ENCODE assay signal across 16 cellular contexts in the genomic region with DNA sequence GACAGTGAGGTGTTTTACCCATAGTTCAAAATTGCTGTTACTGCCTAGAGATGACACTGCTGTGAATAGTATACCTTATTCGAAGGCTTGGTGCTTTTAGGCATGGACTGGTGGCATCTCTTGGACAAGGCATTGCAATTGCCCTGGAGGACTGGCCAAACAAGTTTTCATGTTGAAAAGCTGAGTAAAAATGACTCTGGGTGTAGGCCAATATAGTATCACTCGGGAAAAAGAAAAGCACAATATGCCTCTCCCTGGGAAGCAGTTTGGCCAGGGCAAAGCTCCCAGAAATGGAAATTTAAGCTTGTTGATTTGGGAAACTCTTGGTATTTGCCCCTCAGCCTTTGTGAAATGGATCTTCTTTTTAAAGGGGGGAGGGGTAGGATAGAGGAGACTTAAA. TPM values are rescaled to one million over a fixed set of nuclear protein-coding genes. Genes with fewer than 3 reads are reported as not detected.
DNase-seq lines count a peak whose midpoint lies in the region; TF ChIP-seq lines count a peak whose summit lies in the region.
"Had no signal": no experiment of that assay in that cellular context is flagged by ENCODE, and none has a peak within 500 bp of the region (broad histone marks: within the 10 kb centered on the region; RNA-seq: fewer than 3 reads in every experiment).

No MANE protein-coding gene starts in this region.

- no peak for TF ChIP-seq RAD21 in SK-N-SH (IDR thresholded peaks at IDR 0.05; ENCODE audit: low read length)

- H3K36me3 ChIP-seq in HUES64 (ENCODE audit: insufficient read depth, low read length) (peaks cover 10% of the 10 kb centered on the region; the same call in 1 of the 2 replicates), SK-N-SH (replicated peaks in 1 of 2; ENCODE audit: control insufficient read depth in 1 of 2, insufficient read depth in 2 of 2, low read length in 1 of 2) (peaks cover 0 to 27% of the 10 kb centered on the region in 2 experiments)

- H2AFZ ChIP-seq in SK-N-SH (ENCODE audit: low read depth), result no peak overlapping the region

- POLR2A ChIA-PET in GM10248 (lab: Yijun Ruan, JAX), result no interaction called here
- POLR2A ChIA-PET in SK-N-SH (lab: Yijun Ruan, JAX), result no interaction called here

- H3K27me3 ChIP-seq in HUES64 (ENCODE audit: insufficient read depth, low read length), result no peaks in the 10 kb centered on the region
- no peaks in the 10 kb centered on the region for H3K27me3 ChIP-seq in SK-N-SH (ENCODE audit: insufficient read depth)
- H3K27me3 ChIP-seq: sigmoid colon had no signal

- CTCF ChIA-PET in GM10248 (lab: Yijun Ruan, JAX), result interaction anchor here (2.5 to 3.2 kb wide), 2 partner anchors 8 to 12 kb away, joined by 8 to 10 read pairs; no protein-coding TSS in a partner anchor
- CTCF ChIA-PET in SK-N-SH (lab: Yijun Ruan, JAX), result no interaction called here

- peak overlapping the region; percentile 53; the same call in 1 of the 2 replicates for H3K27ac ChIP-seq in HUES64 (ENCODE audit: low read depth, low read length)
- H3K27ac ChIP-seq in SK-N-SH (ENCODE audit: low read depth in 2 of 2, low read length in 1 of 2), result no peak overlapping the region
- H3K27ac ChIP-seq: 22Rv1, coronary artery, sigmoid colon had no signal

- H3K27ac Mint-ChIP-seq in chondrocyte (ENCODE audit: unreplicated experiment), result peak overlapping the region; percentile 41

- no peak for TF ChIP-seq EP300 in SK-N-SH (IDR thresholded peaks at IDR 0.05; ENCODE audit: borderline replicate concordance in 1 of 2, low read depth in 1 of 2, low read length in 1 of 2)

- H3K4me1 ChIP-seq in HUES64 (ENCODE audit: insufficient read depth, low read length) (peaks cover 16% of the 10 kb centered on the region; the same call in 1 of the 2 replicates), SK-N-SH (ENCODE audit: control insufficient read depth in 1 of 2, insufficient read depth in 2 of 2, low read depth in 1 of 2, low read length in 1 of 2) (peaks cover 0 to 8% of the 10 kb centered on the region in 2 experiments; a peak in 2 of 4 replicates)

- DNase-seq in SIG-M5 treated with dmso at 0.1 percent for 504 hours (lab: John Stamatoyannopoulos, UW; ENCODE audit: unreplicated experiment), result peak; percentile 24
- no peak for DNase-seq in SIG-M5 (lab: John Stamatoyannopoulos, UW)
- no peak for DNase-seq in chondrocyte (ENCODE audit: low spot score)
- DNase-seq in midbrain (lab: John Stamatoyannopoulos, UW), result peak; percentile 17
- no peak for DNase-seq in SHP77 (lab: John Stamatoyannopoulos, UW)
- no peak for DNase-seq in GM10248 (ENCODE audit: extremely low spot score)
- DNase-seq in SK-N-SH, result no peak
- DNase-seq: amniotic stem cell; C1 segment of cervical spinal cord; NCI-H2171; NK-92 treated with Interleukin-12 subunit alpha and Interleukin-12 subunit beta, amount 100 ng/mL, for 24 hours; sigmoid colon; stimulated activated CD4-positive, alpha-beta T cell treated with anti-CD3 and anti-CD28 coated beads, Interleukin-4, amount 100 ng/mL, for 1 hour had no signal

- H3F3A ChIP-seq in SK-N-SH (replicated peaks; ENCODE audit: insufficient read depth), result peaks cover 3% of the 10 kb centered on the region

- H3K9me3 ChIP-seq in HUES64 (ENCODE audit: insufficient read depth, low read depth, low read length) (no peaks in the 10 kb centered on the region), SK-N-SH (no peaks in the 10 kb centered on the region)
- H3K9me3 ChIP-seq: sigmoid colon had no signal

- peaks cover 87% of the 10 kb centered on the region for H3K79me2 ChIP-seq in SK-N-SH (ENCODE audit: insufficient read depth)

- H3K4me2 ChIP-seq in SK-N-SH, result no peak overlapping the region

- no peaks in the 10 kb centered on the region for H3K27me3 Mint-ChIP-seq in chondrocyte (ENCODE audit: low read depth)

- no peak overlapping the region for H3K4me3 Mint-ChIP-seq in chondrocyte (ENCODE audit: unreplicated experiment)

- TF ChIP-seq CTCF in chondrocyte (IDR thresholded peaks at IDR 0.05) (no peak), GM10248 (IDR thresholded peaks at IDR 0.05; ENCODE audit: control extremely low read depth, extremely low read depth, low read depth, missing control alignments) (no peak), SK-N-SH (IDR thresholded peaks at IDR 0.05) (no peak)

- H3K4me1 Mint-ChIP-seq in chondrocyte (ENCODE audit: low read depth), result peaks cover 8% of the 10 kb centered on the region

- H3K36me3 Mint-ChIP-seq in chondrocyte (ENCODE audit: low read depth), result no peaks in the 10 kb centered on the region

- no peaks in the 10 kb centered on the region for H3K9me3 Mint-ChIP-seq in chondrocyte (ENCODE audit: low read depth)

- WGBS in HUES64, result 83% methylated on average over 2 of the region's 2 CpGs
- 91% methylated on average over 2 of the region's 2 CpGs for WGBS in SK-N-SH (ENCODE audit: low lambda C conversion rate)

- peaks cover 9% of the 10 kb centered on the region for H4K20me1 ChIP-seq in SK-N-SH (ENCODE audit: insufficient read depth)

- H3K4me3 ChIP-seq in HUES64 (ENCODE audit: low read length), result no peak overlapping the region
- H3K4me3 ChIP-seq in SK-N-SH (ENCODE audit: low read depth in 2 of 2, low read length in 1 of 2), result no peak overlapping the region
- H3K4me3 ChIP-seq: coronary artery, sigmoid colon had no signal

- H3K9ac ChIP-seq in HUES64 (ENCODE audit: low read depth, low read length) (no peak overlapping the region), SK-N-SH (no peak overlapping the region)

- H3K9me2 ChIP-seq in SK-N-SH, result no peaks in the 10 kb centered on the region

TF ChIP-seq in SK-N-SH, 30 proteins besides CTCF, POLR2A, EP300 and RAD21 (continues in another document):
- TF ChIP-seq, protein P1, sequence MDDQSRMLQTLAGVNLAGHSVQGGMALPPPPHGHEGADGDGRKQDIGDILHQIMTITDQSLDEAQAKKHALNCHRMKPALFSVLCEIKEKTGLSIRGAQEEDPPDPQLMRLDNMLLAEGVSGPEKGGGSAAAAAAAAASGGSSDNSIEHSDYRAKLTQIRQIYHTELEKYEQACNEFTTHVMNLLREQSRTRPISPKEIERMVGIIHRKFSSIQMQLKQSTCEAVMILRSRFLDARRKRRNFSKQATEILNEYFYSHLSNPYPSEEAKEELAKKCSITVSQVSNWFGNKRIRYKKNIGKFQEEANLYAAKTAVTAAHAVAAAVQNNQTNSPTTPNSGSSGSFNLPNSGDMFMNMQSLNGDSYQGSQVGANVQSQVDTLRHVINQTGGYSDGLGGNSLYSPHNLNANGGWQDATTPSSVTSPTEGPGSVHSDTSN (IDR thresholded peaks at IDR 0.05), result no peak
- TF ChIP-seq RXRA (IDR thresholded peaks at IDR 0.05; ENCODE audit: borderline replicate concordance, low read depth) (no peak), RFX5 (IDR thresholded peaks at IDR 0.05; ENCODE audit: low read length) (no peak), USF2 (IDR thresholded peaks at IDR 0.05; ENCODE audit: borderline replicate concordance, low read depth, low read length) (no peak), YY1 (IDR thresholded peaks at IDR 0.05; ENCODE audit: low read depth) (no peak), CHD2 (IDR thresholded peaks at IDR 0.05; ENCODE audit: low read length, partially characterized antibody) (no peak), MXI1 (IDR thresholded peaks at IDR 0.05; ENCODE audit: low read depth, low read length) (no peak), FOSL2 (IDR thresholded peaks at IDR 0.05; ENCODE audit: borderline replicate concordance, low read depth) (no peak), JUND (IDR thresholded peaks at IDR 0.05) (no peak)
- TF ChIP-seq, protein P2, sequence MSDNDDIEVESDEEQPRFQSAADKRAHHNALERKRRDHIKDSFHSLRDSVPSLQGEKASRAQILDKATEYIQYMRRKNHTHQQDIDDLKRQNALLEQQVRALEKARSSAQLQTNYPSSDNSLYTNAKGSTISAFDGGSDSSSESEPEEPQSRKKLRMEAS (IDR thresholded peaks at IDR 0.05; ENCODE audit: low read depth), result no peak
- TF ChIP-seq, protein P3, sequence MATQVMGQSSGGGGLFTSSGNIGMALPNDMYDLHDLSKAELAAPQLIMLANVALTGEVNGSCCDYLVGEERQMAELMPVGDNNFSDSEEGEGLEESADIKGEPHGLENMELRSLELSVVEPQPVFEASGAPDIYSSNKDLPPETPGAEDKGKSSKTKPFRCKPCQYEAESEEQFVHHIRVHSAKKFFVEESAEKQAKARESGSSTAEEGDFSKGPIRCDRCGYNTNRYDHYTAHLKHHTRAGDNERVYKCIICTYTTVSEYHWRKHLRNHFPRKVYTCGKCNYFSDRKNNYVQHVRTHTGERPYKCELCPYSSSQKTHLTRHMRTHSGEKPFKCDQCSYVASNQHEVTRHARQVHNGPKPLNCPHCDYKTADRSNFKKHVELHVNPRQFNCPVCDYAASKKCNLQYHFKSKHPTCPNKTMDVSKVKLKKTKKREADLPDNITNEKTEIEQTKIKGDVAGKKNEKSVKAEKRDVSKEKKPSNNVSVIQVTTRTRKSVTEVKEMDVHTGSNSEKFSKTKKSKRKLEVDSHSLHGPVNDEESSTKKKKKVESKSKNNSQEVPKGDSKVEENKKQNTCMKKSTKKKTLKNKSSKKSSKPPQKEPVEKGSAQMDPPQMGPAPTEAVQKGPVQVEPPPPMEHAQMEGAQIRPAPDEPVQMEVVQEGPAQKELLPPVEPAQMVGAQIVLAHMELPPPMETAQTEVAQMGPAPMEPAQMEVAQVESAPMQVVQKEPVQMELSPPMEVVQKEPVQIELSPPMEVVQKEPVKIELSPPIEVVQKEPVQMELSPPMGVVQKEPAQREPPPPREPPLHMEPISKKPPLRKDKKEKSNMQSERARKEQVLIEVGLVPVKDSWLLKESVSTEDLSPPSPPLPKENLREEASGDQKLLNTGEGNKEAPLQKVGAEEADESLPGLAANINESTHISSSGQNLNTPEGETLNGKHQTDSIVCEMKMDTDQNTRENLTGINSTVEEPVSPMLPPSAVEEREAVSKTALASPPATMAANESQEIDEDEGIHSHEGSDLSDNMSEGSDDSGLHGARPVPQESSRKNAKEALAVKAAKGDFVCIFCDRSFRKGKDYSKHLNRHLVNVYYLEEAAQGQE (IDR thresholded peaks at IDR 0.05; ENCODE audit: low read depth, low read length), result no peak

RNA-seq across cellular contexts. Expression of gene ZNF609, which starts 54.8 kb away (rescaled TPM):
- 22.7 TPM for polyA plus RNA-seq in HUES64 (2013, experiment 1 of 2)
- 24.2 TPM for polyA plus RNA-seq in HUES64 (2013, experiment 2 of 2)
- 24.1 to 27.2 TPM (median 24.2 TPM) in 3 replicates for total RNA-seq in chondrocyte
- 10.3 and 12.6 TPM in 2 replicates for polyA plus RNA-seq in SK-N-SH (2012; rRNA removed)
- 9.7 and 10.8 TPM in 2 replicates for polyA plus RNA-seq in SK-N-SH (2012; cell fraction: cytosol; rRNA removed)
- 14.9 and 19.1 TPM in 2 replicates for polyA plus RNA-seq in SK-N-SH (2012; cell fraction: nucleus; rRNA removed)

Comparison
In these comparisons a context has a peak if more than half of its experiments do, and no peak if none do; other contexts are left out.
1. DNase-seq: peak in SIG-M5 treated with dmso at 0.1 percent for 504 hours (single experiment) and midbrain (single experiment); none in SIG-M5 (single experiment), chondrocyte (single experiment), SHP77 (0 of 2), GM10248 (single experiment) and SK-N-SH (single experiment).